1 cellular context compared by ENCODE assay signal in the genomic region with DNA sequence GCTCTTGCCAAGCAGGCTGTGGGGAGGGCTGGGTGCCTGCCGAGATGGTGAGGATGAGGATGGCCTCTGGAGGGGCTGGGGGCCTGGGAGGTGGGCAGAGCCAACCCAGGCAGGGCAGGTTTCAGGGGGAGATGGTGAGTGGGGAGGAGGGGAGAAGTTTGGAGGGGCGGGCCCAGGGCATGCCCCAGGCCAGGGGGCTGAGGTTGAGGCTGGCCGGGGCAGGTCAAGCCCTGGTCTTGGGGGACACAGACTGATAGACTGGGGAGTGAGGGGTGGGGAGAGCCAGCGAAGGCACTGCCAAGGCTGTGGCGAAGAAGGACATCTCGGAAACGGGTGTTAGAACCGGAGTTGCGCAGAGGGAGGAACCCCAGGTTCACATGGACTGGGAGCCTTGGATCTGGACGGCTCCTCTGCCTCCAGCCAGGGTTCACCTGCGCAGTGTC.
TF ChIP-seq lines count a peak whose summit lies in the region.

No MANE protein-coding gene starts in this region.

TF ChIP-seq in HepG2, 621 proteins besides CTCF, POLR2A, EP300 and RAD21:
- TF ChIP-seq REL (CRISPR knock-in tag; conservative IDR thresholded peaks at IDR 0.05) (no peak), ZMYM2 (CRISPR knock-in tag; IDR thresholded peaks at IDR 0.05) (no peak), MEIS2 (CRISPR knock-in tag; IDR thresholded peaks at IDR 0.05) (no peak), ZNF607 (CRISPR knock-in tag; IDR thresholded peaks at IDR 0.05; ENCODE audit: borderline replicate concordance) (no peak), MEF2D (CRISPR knock-in tag; IDR thresholded peaks at IDR 0.05) (no peak), SETDB1 (CRISPR knock-in tag; IDR thresholded peaks at IDR 0.05; ENCODE audit: borderline replicate concordance) (no peak), ZNF816 (CRISPR knock-in tag; IDR thresholded peaks at IDR 0.05; ENCODE audit: borderline replicate concordance) (no peak), NCOR1 (IDR thresholded peaks at IDR 0.05; ENCODE audit: borderline replicate concordance, low read length) (no peak), ZMAT3 (CRISPR knock-in tag; conservative IDR thresholded peaks at IDR 0.05) (no peak), TEAD2 (CRISPR knock-in tag; IDR thresholded peaks at IDR 0.05) (no peak), NR2C2 (CRISPR knock-in tag; IDR thresholded peaks at IDR 0.05; ENCODE audit: borderline replicate concordance) (no peak), ZNF207 (IDR thresholded peaks at IDR 0.05; ENCODE audit: borderline replicate concordance) (no peak), ZNF770 (CRISPR knock-in tag; IDR thresholded peaks at IDR 0.05) (no peak)
- TF ChIP-seq, protein P1, sequence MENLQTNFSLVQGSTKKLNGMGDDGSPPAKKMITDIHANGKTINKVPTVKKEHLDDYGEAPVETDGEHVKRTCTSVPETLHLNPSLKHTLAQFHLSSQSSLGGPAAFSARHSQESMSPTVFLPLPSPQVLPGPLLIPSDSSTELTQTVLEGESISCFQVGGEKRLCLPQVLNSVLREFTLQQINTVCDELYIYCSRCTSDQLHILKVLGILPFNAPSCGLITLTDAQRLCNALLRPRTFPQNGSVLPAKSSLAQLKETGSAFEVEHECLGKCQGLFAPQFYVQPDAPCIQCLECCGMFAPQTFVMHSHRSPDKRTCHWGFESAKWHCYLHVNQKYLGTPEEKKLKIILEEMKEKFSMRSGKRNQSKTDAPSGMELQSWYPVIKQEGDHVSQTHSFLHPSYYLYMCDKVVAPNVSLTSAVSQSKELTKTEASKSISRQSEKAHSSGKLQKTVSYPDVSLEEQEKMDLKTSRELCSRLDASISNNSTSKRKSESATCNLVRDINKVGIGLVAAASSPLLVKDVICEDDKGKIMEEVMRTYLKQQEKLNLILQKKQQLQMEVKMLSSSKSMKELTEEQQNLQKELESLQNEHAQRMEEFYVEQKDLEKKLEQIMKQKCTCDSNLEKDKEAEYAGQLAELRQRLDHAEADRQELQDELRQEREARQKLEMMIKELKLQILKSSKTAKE (CRISPR knock-in tag; IDR thresholded peaks at IDR 0.05; ENCODE audit: borderline replicate concordance), result no peak
